37 cellular contexts compared by ENCODE assay signal in the genomic region with DNA sequence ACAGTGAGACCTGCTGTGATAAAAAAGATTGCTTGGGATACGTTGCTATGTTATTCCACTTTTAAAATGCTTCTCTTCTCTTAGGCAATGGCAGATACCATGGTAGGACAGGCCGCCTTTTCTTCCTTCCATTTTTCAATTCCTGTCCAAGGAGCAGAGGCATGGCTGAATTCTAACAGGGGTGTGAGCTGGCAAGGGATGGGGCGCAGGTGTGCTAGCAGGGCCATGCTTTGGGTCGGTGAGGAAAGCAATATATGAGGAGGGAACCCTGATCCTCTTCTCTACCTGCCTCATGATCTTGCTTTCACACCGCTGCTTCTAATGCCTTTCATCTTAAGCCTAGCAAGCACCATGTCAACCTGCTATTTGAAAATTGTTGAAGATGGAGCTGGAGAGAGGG.
"Had no signal": no experiment of that assay in that cellular context is flagged by ENCODE, and none has a peak within 500 bp of the region (broad histone marks: within the 10 kb centered on the region; RNA-seq: fewer than 3 reads in every experiment).

No MANE protein-coding gene starts in this region.

- H3K4me3 Mint-ChIP-seq: activated naive CD4-positive, alpha-beta T cell treated with anti-CD3 and anti-CD28 coated beads for 36 hours; activated naive CD4-positive, alpha-beta T cell treated with anti-CD3 and anti-CD28 coated beads, Interleukin-2, amount 10 ng/mL, durations not matched to agents 7 days and 5 days; activated naive CD4-positive, alpha-beta T cell treated with anti-CD3 and anti-CD28 coated beads, Interleukin-2, amount 50 U/mL, for 24 hours; activated naive CD8-positive, alpha-beta T cell; activated naive CD8-positive, alpha-beta T cell treated with anti-CD3 and anti-CD28 coated beads for 36 hours; activated naive CD8-positive, alpha-beta T cell treated with anti-CD3 and anti-CD28 coated beads, Interleukin-2, amount 10 ng/mL, durations not matched to agents 7 days and 5 days; activated naive CD8-positive, alpha-beta T cell treated with anti-CD3 and anti-CD28 coated beads, Interleukin-2, amount 50 U/mL, for 24 hours; activated T-cell treated with anti-CD3 and anti-CD28 coated beads, Interleukin-2, amount 50 U/mL, for 24 hours; activated T-cell treated with anti-CD3 and anti-CD28 coated beads, Interleukin-2, amount 50 U/mL, for 4 hours; activated T-cell treated with anti-CD3 and anti-CD28 coated beads, Interleukin-2, amount 50 U/mL, for 72 hours; activated T-helper 1 cell treated with anti-CD3 and anti-CD28 coated beads, Interleukin-12 subunit alpha, Interleukin-12 subunit beta, Interleukin-2, Interleukin-4 antibody, amounts not matched to agents 30 ng/mL and 10 ng/mL and 1 ng/mL, durations not matched to agents 14 hours and 24 hours and 36 hours; activated T-helper 17 cell treated with anti-CD3 and anti-CD28 coated beads, Interleukin-2, amount 50 U/mL, for 72 hours; brain; central memory CD8-positive, alpha-beta T cell had no signal

- H3K27me3 ChIP-seq: adrenal gland, ascending aorta, body of pancreas, brain microvascular endothelial cell, breast epithelium, cardiac muscle cell had no signal

- H3K4me1 ChIP-seq: adrenal gland, ascending aorta, body of pancreas, breast epithelium had no signal

- DNase-seq: activated effector memory CD4-positive, alpha-beta T cell treated with anti-CD3 and anti-CD28 coated beads, Interleukin-2, amount 50 U/mL, for 16 hours; activated effector memory CD4-positive, alpha-beta T cell treated with Interleukin-2 at 50 U/mL for 16 hours; activated gamma-delta T cell; activated gamma-delta T cell treated with Interleukin-2 at 50 U/mL for 16 hours; activated naive CD4-positive, alpha-beta T cell; activated naive CD4-positive, alpha-beta T cell treated with anti-CD3 and anti-CD28 coated beads for 36 hours; activated naive CD4-positive, alpha-beta T cell treated with anti-CD3 and anti-CD28 coated beads, Interleukin-2, amount 10 ng/mL, durations not matched to agents 7 days and 5 days; activated naive CD4-positive, alpha-beta T cell treated with anti-CD3 and anti-CD28 coated beads, Interleukin-2, amount 50 U/mL, for 16 hours; activated naive CD4-positive, alpha-beta T cell treated with Interleukin-2 at 50 U/mL for 16 hours; activated naive CD8-positive, alpha-beta T cell treated with anti-CD3 and anti-CD28 coated beads for 36 hours; activated naive CD8-positive, alpha-beta T cell treated with anti-CD3 and anti-CD28 coated beads, Interleukin-2, amount 10 ng/mL, durations not matched to agents 7 days and 5 days; activated naive CD8-positive, alpha-beta T cell treated with anti-CD3 and anti-CD28 coated beads, Interleukin-2, amount 50 U/mL, for 24 hours; activated T-cell treated with anti-CD3 and anti-CD28 coated beads, Interleukin-2, amount 50 U/mL, for 24 hours; activated T-cell treated with anti-CD3 and anti-CD28 coated beads, Interleukin-2, amount 50 U/mL, for 4 hours; activated T-cell treated with anti-CD3 and anti-CD28 coated beads, Interleukin-2, amount 50 U/mL, for 48 hours; activated T-cell treated with anti-CD3 and anti-CD28 coated beads, Interleukin-2, amount 50 U/mL, for 72 hours; adrenal gland; amniotic stem cell; amygdala; anterior cingulate cortex; aorta; body of pancreas; brain microvascular endothelial cell; caudate nucleus; central memory CD4-positive, alpha-beta T cell; cerebellar nuclear complex had no signal

- H3K9me3 ChIP-seq: adrenal gland, ascending aorta, body of pancreas, breast epithelium had no signal

- ATAC-seq: activated naive CD4-positive, alpha-beta T cell treated with anti-CD3 and anti-CD28 coated beads, Interleukin-2, amount 50 U/mL, for 72 hours; activated naive CD8-positive, alpha-beta T cell treated with anti-CD3 and anti-CD28 coated beads, Interleukin-2, amount 50 U/mL, for 24 hours; activated T-cell treated with anti-CD3 and anti-CD28 coated beads, Interleukin-2, amount 50 U/mL, for 4 hours; activated T-cell treated with anti-CD3 and anti-CD28 coated beads, Interleukin-2, amount 50 U/mL, for 72 hours; activated T-helper 17 cell treated with anti-CD3 and anti-CD28 coated beads, Interleukin-2, amount 50 U/mL, for 72 hours; body of pancreas had no signal

- H3K27ac Mint-ChIP-seq: activated naive CD4-positive, alpha-beta T cell treated with anti-CD3 and anti-CD28 coated beads for 36 hours; activated naive CD4-positive, alpha-beta T cell treated with anti-CD3 and anti-CD28 coated beads, Interleukin-2, amount 10 ng/mL, durations not matched to agents 7 days and 5 days; activated naive CD4-positive, alpha-beta T cell treated with anti-CD3 and anti-CD28 coated beads, Interleukin-2, amount 50 U/mL, for 24 hours; activated naive CD4-positive, alpha-beta T cell treated with anti-CD3 and anti-CD28 coated beads, Interleukin-2, amount 50 U/mL, for 72 hours; activated naive CD8-positive, alpha-beta T cell; activated naive CD8-positive, alpha-beta T cell treated with anti-CD3 and anti-CD28 coated beads for 36 hours; activated naive CD8-positive, alpha-beta T cell treated with anti-CD3 and anti-CD28 coated beads, Interleukin-2, amount 10 ng/mL, durations not matched to agents 7 days and 5 days; activated naive CD8-positive, alpha-beta T cell treated with anti-CD3 and anti-CD28 coated beads, Interleukin-2, amount 50 U/mL, for 24 hours; activated T-cell treated with anti-CD3 and anti-CD28 coated beads, Interleukin-2, amount 50 U/mL, for 24 hours; activated T-cell treated with anti-CD3 and anti-CD28 coated beads, Interleukin-2, amount 50 U/mL, for 72 hours; activated T-helper 1 cell treated with anti-CD3 and anti-CD28 coated beads, Interleukin-12 subunit alpha, Interleukin-12 subunit beta, Interleukin-2, Interleukin-4 antibody, amounts not matched to agents 30 ng/mL and 10 ng/mL and 1 ng/mL, durations not matched to agents 14 hours and 24 hours and 36 hours; activated T-helper 17 cell treated with anti-CD3 and anti-CD28 coated beads, Interleukin-2, amount 50 U/mL, for 72 hours; activated T-helper 2 cell treated with anti-CD3 and anti-CD28 coated beads, Interferon-gamma antibody, Interleukin-2, Interleukin-4, amounts not matched to agents 10 μg/mL and 5 μg/mL and 100 μg/mL, durations not matched to agents 14 hours and 24 hours and 36 hours; brain had no signal

- H3K4me3 ChIP-seq: adrenal gland, ascending aorta, body of pancreas, breast epithelium, cardiac muscle cell had no signal

- H3K4me1 Mint-ChIP-seq: activated naive CD4-positive, alpha-beta T cell treated with anti-CD3 and anti-CD28 coated beads, Interleukin-2, amount 10 ng/mL, durations not matched to agents 7 days and 5 days; activated naive CD4-positive, alpha-beta T cell treated with anti-CD3 and anti-CD28 coated beads, Interleukin-2, amount 50 U/mL, for 24 hours; activated naive CD8-positive, alpha-beta T cell treated with anti-CD3 and anti-CD28 coated beads for 36 hours; activated naive CD8-positive, alpha-beta T cell treated with anti-CD3 and anti-CD28 coated beads, Interleukin-2, amount 10 ng/mL, durations not matched to agents 7 days and 5 days; activated naive CD8-positive, alpha-beta T cell treated with anti-CD3 and anti-CD28 coated beads, Interleukin-2, amount 50 U/mL, for 24 hours; activated T-helper 17 cell treated with anti-CD3 and anti-CD28 coated beads, Interleukin-2, amount 50 U/mL, for 72 hours; central memory CD8-positive, alpha-beta T cell had no signal

- H3K9me3 Mint-ChIP-seq: activated naive CD4-positive, alpha-beta T cell treated with anti-CD3 and anti-CD28 coated beads for 36 hours; activated naive CD4-positive, alpha-beta T cell treated with anti-CD3 and anti-CD28 coated beads, Interleukin-2, amount 10 ng/mL, durations not matched to agents 7 days and 5 days; activated naive CD4-positive, alpha-beta T cell treated with anti-CD3 and anti-CD28 coated beads, Interleukin-2, amount 50 U/mL, for 24 hours; activated naive CD8-positive, alpha-beta T cell treated with anti-CD3 and anti-CD28 coated beads for 36 hours; activated naive CD8-positive, alpha-beta T cell treated with anti-CD3 and anti-CD28 coated beads, Interleukin-2, amount 10 ng/mL, durations not matched to agents 7 days and 5 days; activated naive CD8-positive, alpha-beta T cell treated with anti-CD3 and anti-CD28 coated beads, Interleukin-2, amount 50 U/mL, for 24 hours; activated T-cell treated with anti-CD3 and anti-CD28 coated beads, Interleukin-2, amount 50 U/mL, for 24 hours; activated T-cell treated with anti-CD3 and anti-CD28 coated beads, Interleukin-2, amount 50 U/mL, for 4 hours; activated T-helper 1 cell treated with anti-CD3 and anti-CD28 coated beads, Interleukin-12 subunit alpha, Interleukin-12 subunit beta, Interleukin-2, Interleukin-4 antibody, amounts not matched to agents 30 ng/mL and 10 ng/mL and 1 ng/mL, durations not matched to agents 14 hours and 24 hours and 36 hours; activated T-helper 17 cell treated with anti-CD3 and anti-CD28 coated beads, Interleukin-2, amount 50 U/mL, for 72 hours; activated T-helper 2 cell treated with anti-CD3 and anti-CD28 coated beads, Interferon-gamma antibody, Interleukin-2, Interleukin-4, amounts not matched to agents 10 μg/mL and 5 μg/mL and 100 μg/mL, durations not matched to agents 14 hours and 24 hours and 36 hours; central memory CD8-positive, alpha-beta T cell had no signal

- H3K36me3 Mint-ChIP-seq: activated naive CD4-positive, alpha-beta T cell treated with anti-CD3 and anti-CD28 coated beads, Interleukin-2, amount 10 ng/mL, durations not matched to agents 7 days and 5 days; activated naive CD4-positive, alpha-beta T cell treated with anti-CD3 and anti-CD28 coated beads, Interleukin-2, amount 50 U/mL, for 24 hours; activated naive CD8-positive, alpha-beta T cell; activated naive CD8-positive, alpha-beta T cell treated with anti-CD3 and anti-CD28 coated beads for 36 hours; activated naive CD8-positive, alpha-beta T cell treated with anti-CD3 and anti-CD28 coated beads, Interleukin-2, amount 10 ng/mL, durations not matched to agents 7 days and 5 days; brain had no signal

- H3K36me3 ChIP-seq: adrenal gland, ascending aorta, brain microvascular endothelial cell, breast epithelium, cardiac muscle cell had no signal

- H3K27ac ChIP-seq: adrenal gland, ascending aorta, body of pancreas, brain microvascular endothelial cell, breast epithelium, cardiac muscle cell had no signal

- H3K27me3 Mint-ChIP-seq: activated naive CD4-positive, alpha-beta T cell treated with anti-CD3 and anti-CD28 coated beads, Interleukin-2, amount 50 U/mL, for 24 hours; activated naive CD8-positive, alpha-beta T cell; activated T-cell treated with anti-CD3 and anti-CD28 coated beads, Interleukin-2, amount 50 U/mL, for 24 hours had no signal
